In the genomic region with DNA sequence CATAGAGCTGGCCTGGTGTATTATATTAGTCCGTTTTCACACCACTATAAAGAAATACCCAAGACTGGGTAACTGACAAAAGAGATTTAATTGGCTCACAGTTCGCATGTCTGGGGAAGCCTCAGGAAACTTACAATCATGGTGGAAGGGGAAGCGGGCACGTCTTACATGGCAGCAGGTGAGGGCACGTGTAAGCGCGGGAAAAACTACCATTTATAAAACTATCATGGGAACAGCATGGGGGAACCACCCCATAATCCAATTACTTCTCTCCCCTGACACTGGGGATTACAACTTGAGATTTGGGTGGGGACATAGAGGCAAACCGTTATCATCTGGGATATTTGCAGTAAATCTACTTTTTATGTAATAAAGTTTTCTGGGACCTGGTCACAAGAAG, we compare ENCODE assay signal across 18 cellular contexts. TPM values are rescaled to one million over a fixed set of nuclear protein-coding genes. Genes with fewer than 3 reads are reported as not detected.
DNase-seq lines count a peak whose midpoint lies in the region; ATAC-seq and TF ChIP-seq lines count a peak whose summit lies in the region.
"Had no signal": no experiment of that assay in that cellular context is flagged by ENCODE, and none has a peak within 500 bp of the region (broad histone marks: within the 10 kb centered on the region; RNA-seq: fewer than 3 reads in every experiment).

No MANE protein-coding gene starts in this region.

- POLR2A ChIA-PET in PC-9 (lab: Charles Lee; ENCODE audit: unreplicated experiment), result no interaction called here

- DNase-seq in PC-9, result no peak
- DNase-seq in sigmoid colon, result no peak
- DNase-seq in NCI-H2081 treated with DMSO at 0.1 percent for 48 hours (lab: John Stamatoyannopoulos, UW), result no peak
- no peak for DNase-seq in NCI-H1105 treated with DMSO at 0.1 percent for 48 hours (lab: John Stamatoyannopoulos, UW)
- DNase-seq in NCI-H446 treated with DMSO at 0.1 percent for 48 hours (lab: John Stamatoyannopoulos, UW), result no peak
- DNase-seq in T-helper 1 cell, result no peak
- DNase-seq: activated CD4-positive, alpha-beta T cell treated with anti-CD3 and anti-CD28 coated beads, Interleukin-2, amount 10 ng/mL, durations not matched to agents 24 days and 14 days; DMS153; KBM-7; NCI-H1417 treated with DMSO at 0.1 percent for 48 hours; NCI-H2227 treated with DMSO at 0.1 percent for 48 hours; stimulated activated CD4-positive, alpha-beta T cell treated with anti-CD3 and anti-CD28 coated beads, Interleukin-12 subunit alpha, Interleukin-12 subunit beta, amount 100 ng/mL, for 4 hours; stimulated activated naive CD8-positive, alpha-beta T cell treated with anti-CD3 and anti-CD28 coated beads, Interleukin-15, amount 100 ng/mL, for 72 hours had no signal

- H3K27me3 ChIP-seq in BLaER1, result no peaks in the 10 kb centered on the region
- no peaks in the 10 kb centered on the region for H3K27me3 ChIP-seq in PC-9 (ENCODE audit: insufficient read depth, low read depth)
- no peaks in the 10 kb centered on the region for H3K27me3 ChIP-seq in gastroesophageal sphincter
- no peaks in the 10 kb centered on the region for H3K27me3 ChIP-seq in sigmoid colon
- H3K27me3 ChIP-seq: BE2C, cardiac muscle cell had no signal

- WGBS in gastroesophageal sphincter (ENCODE audit: low coverage in 1 of 2), 2 donors, result 82 to 83% methylated on average over 1 to 8 of the region's 8 CpGs
- 92 to 94% methylated on average over 8 of the region's 8 CpGs for WGBS in sigmoid colon, 2 donors

- no peaks in the 10 kb centered on the region for H3K9me2 ChIP-seq in PC-9 (ENCODE audit: insufficient read depth)

- BruUV-seq in PC-9 (replicated peaks; lab: Mats Ljungman, UMichigan), result no TSS peak

- TF ChIP-seq EP300 in gastroesophageal sphincter (IDR thresholded peaks at IDR 0.05) (no peak), sigmoid colon (IDR thresholded peaks at IDR 0.05) (no peak)

- H3K9ac ChIP-seq in BLaER1, result no peak overlapping the region

- H4K20me1 ChIP-seq in BLaER1 (peaks cover 61% of the 10 kb centered on the region), PC-9 (ENCODE audit: insufficient read depth) (peaks cover 47% of the 10 kb centered on the region)

- H2AFZ ChIP-seq in PC-9, result no peak overlapping the region

- peaks cover 19% of the 10 kb centered on the region; the same call in 1 of the 2 replicates for H3K36me3 ChIP-seq in BLaER1
- H3K36me3 ChIP-seq in PC-9 (ENCODE audit: low read depth), result peaks cover 44% of the 10 kb centered on the region
- H3K36me3 ChIP-seq in gastroesophageal sphincter, result no peaks in the 10 kb centered on the region
- no peaks in the 10 kb centered on the region for H3K36me3 ChIP-seq in sigmoid colon
- H3K36me3 ChIP-seq: BE2C, cardiac muscle cell had no signal

- peaks cover 84% of the 10 kb centered on the region for H3F3A ChIP-seq in PC-9 (ENCODE audit: insufficient read depth, low read depth)

- H3K4me2 ChIP-seq in BLaER1 (peak overlapping the region; percentile 70), PC-9 (no peak overlapping the region)

- CTCF ChIA-PET in PC-9 (lab: Charles Lee), result no interaction called here

- peaks cover 61% of the 10 kb centered on the region for H3K79me2 ChIP-seq in PC-9 (ENCODE audit: low read depth)

- TF ChIP-seq POLR2A in gastroesophageal sphincter (IDR thresholded peaks at IDR 0.05), result no peak
- no peak for TF ChIP-seq POLR2A in sigmoid colon (IDR thresholded peaks at IDR 0.05)

- no peak for TF ChIP-seq CTCF in PC-9 (conservative IDR thresholded peaks at IDR 0.05)
- TF ChIP-seq CTCF in gastroesophageal sphincter (IDR thresholded peaks at IDR 0.05), result no peak
- no peak for TF ChIP-seq CTCF in sigmoid colon (IDR thresholded peaks at IDR 0.05)

- H3K9me3 ChIP-seq in BLaER1 (no peaks in the 10 kb centered on the region), PC-9 (ENCODE audit: insufficient read depth, low read depth) (no peaks in the 10 kb centered on the region), gastroesophageal sphincter (no peaks in the 10 kb centered on the region), sigmoid colon (no peaks in the 10 kb centered on the region)
- H3K9me3 ChIP-seq: BE2C had no signal

- no peak overlapping the region for H3K4me3 ChIP-seq in BLaER1
- no peak overlapping the region for H3K4me3 ChIP-seq in PC-9
- no peak overlapping the region for H3K4me3 ChIP-seq in gastroesophageal sphincter
- H3K4me3 ChIP-seq in sigmoid colon, result no peak overlapping the region
- H3K4me3 ChIP-seq: cardiac muscle cell had no signal

- no peak for ATAC-seq in gastroesophageal sphincter
- ATAC-seq: activated naive CD4-positive, alpha-beta T cell treated with anti-CD3 and anti-CD28 coated beads, Interleukin-2, amount 50 U/mL, for 72 hours; stimulated activated naive CD8-positive, alpha-beta T cell treated with anti-CD3 and anti-CD28 coated beads, Interleukin-15, amount 100 ng/mL, for 72 hours had no signal

- H3K4me1 ChIP-seq in BLaER1 (peaks cover 83% of the 10 kb centered on the region), PC-9 (replicated peaks; ENCODE audit: insufficient read depth) (peaks cover 56% of the 10 kb centered on the region), gastroesophageal sphincter (peaks cover 17 to 95% (median 28%) of the 10 kb centered on the region in 3 donors), sigmoid colon (peaks cover 0 to 82% (median 74%) of the 10 kb centered on the region in 4 donors)

- intact Hi-C loops in PC-9 (cut with micrococcal nuclease; ENCODE audit: unreplicated experiment), result no loop called here
- intact Hi-C loops in sigmoid colon (cut with DNase I), result no loop called here

- H3K27ac ChIP-seq in BLaER1 (no peak overlapping the region), PC-9 (peak overlapping the region; percentile 45), gastroesophageal sphincter (peak overlapping the region in 3 of 4 donors; percentile 53 to 76 (median 73)), sigmoid colon (peak overlapping the region; percentile 65 to 85 (median 74))

RNA-seq across cellular contexts. Expression of gene IER5, which starts 6.8 kb away (rescaled TPM):
- 21.2 and 23.4 TPM in 2 replicates for total RNA-seq in PC-9 (2021)
- 10 to 100 TPM; 10.7 to 16.7 (median 14.9) TPM for total RNA-seq in gastroesophageal sphincter
- total RNA-seq in sigmoid colon, result 10 to 100 TPM in 1 of 4 donors, 1 to 10 TPM in 3; 7.7 to 11.5 (median 8.5) TPM
- 10 to 100 TPM in 2 of 3 donors, 1 to 10 TPM in 1; 9.6 to 11.7 (median 10.9) TPM for polyA plus RNA-seq in sigmoid colon
